Comparison of ENCODE assay signal across 9 cellular contexts in the genomic region with DNA sequence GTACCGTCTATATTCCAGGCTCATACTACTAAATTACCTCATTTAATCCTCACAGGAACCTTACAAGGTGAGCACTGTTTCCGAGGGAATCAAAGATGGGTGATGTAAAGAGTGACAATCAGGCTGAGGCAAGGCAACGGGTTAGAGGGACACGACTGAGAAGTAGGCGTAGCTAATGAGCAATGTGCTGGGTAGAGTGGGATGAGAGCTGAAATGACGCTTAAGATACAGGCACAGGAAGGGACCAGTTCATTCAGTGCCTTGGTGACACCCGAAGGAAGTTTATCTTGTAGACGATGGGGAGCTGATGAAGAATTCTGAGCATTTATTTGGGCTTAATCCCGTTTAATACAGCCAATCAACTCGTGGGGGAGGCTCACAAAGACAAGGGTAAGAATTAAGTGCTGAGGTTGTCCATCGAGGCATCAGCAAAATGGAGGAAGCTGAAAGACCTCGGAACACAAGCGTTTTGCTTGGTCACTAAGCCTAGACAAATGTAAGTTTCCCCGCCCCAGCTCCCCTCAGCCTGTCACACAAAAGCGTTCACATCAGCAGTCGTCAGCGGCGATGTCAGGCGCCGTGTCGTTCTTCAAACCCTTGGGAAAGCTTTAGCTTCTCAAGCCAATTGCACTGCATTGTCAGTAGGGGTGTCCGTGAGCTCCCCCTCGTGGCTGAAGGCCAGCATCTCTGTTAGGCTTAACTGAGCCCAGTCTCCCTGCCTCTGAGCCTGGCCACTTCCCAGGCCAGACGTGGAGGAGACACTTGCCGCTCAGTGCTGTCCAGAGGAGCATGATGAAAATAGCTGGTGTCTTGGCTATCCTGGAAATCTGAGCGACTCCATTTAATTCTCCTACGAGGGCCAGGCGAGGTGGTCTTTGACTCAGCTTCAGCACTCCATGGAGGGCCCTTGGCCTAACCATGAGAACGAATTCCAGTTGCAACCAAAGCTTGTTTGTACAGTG.
DNase-seq lines count a peak whose midpoint lies in the region; ATAC-seq and TF ChIP-seq lines count a peak whose summit lies in the region.
"Had no signal": no experiment of that assay in that cellular context is flagged by ENCODE, and none has a peak within 500 bp of the region (broad histone marks: within the 10 kb centered on the region; RNA-seq: fewer than 3 reads in every experiment).

No MANE protein-coding gene starts in this region.

- H3K18ac ChIP-seq in mesendoderm (ENCODE audit: low read length), result no peak overlapping the region

- TF ChIP-seq CTCF in endodermal cell (conservative IDR thresholded peaks at IDR 0.05), result peak; percentile 97

- no peak overlapping the region for H2BK120ac ChIP-seq in mesendoderm (ENCODE audit: low read depth, low read length)

- H3K56ac ChIP-seq in mesendoderm (ENCODE audit: low read length), result peak overlapping the region; percentile 66

- no peaks in the 10 kb centered on the region for H3K36me3 Mint-ChIP-seq in CD8-positive, alpha-beta memory T cell
- no peaks in the 10 kb centered on the region for H3K36me3 Mint-ChIP-seq in endodermal cell (ENCODE audit: low read depth)
- H3K36me3 Mint-ChIP-seq: activated naive CD4-positive, alpha-beta T cell treated with anti-CD3 and anti-CD28 coated beads, Interleukin-2, amount 50 U/mL, for 24 hours had no signal

- no peak overlapping the region for H4K5ac ChIP-seq in mesendoderm (ENCODE audit: low read length)

- H2BK15ac ChIP-seq in mesendoderm (replicated peaks; ENCODE audit: low read depth), result no peak overlapping the region

- H3K79me2 ChIP-seq in mesendoderm (ENCODE audit: control insufficient read depth, insufficient read depth, low read length), result no peaks in the 10 kb centered on the region

- peak in 3 of 5 donors; percentile 1 to 49 (median 3) for DNase-seq in CD8-positive, alpha-beta memory T cell
- DNase-seq in NCI-H524 treated with DMSO at 0.1 percent for 48 hours (lab: John Stamatoyannopoulos, UW), result peak; percentile 91
- DNase-seq in activated CD4-positive, alpha-beta T cell treated with anti-CD3 and anti-CD28 coated beads, Interleukin-2, amount 50 U/mL, for 4 hours, result peak; percentile 15 to 21
- peak; percentile 97 for DNase-seq in endodermal cell
- peak; percentile 96 for DNase-seq in mesendoderm
- peak; percentile 49 to 56 for DNase-seq in stimulated activated CD8-positive, alpha-beta memory T cell treated with anti-CD3 and anti-CD28 coated beads, Interleukin-2, amount 100 ng/mL, for 48 hours (ENCODE audit: low read depth in 2 of 2)

- peak overlapping the region in 4 of 7 donors; percentile 23 to 71 (median 51) for H3K4me3 Mint-ChIP-seq in CD8-positive, alpha-beta memory T cell
- H3K4me3 Mint-ChIP-seq in endodermal cell, result peak overlapping the region; percentile 47
- H3K4me3 Mint-ChIP-seq: activated naive CD4-positive, alpha-beta T cell treated with anti-CD3 and anti-CD28 coated beads, Interleukin-2, amount 50 U/mL, for 24 hours had no signal

- H2BK5ac ChIP-seq in mesendoderm (ENCODE audit: low read length), result no peak overlapping the region

- peak; percentile 98 for ATAC-seq in GM19452 (IDR thresholded peaks at IDR 0.05; ENCODE audit: unreplicated experiment)
- ATAC-seq in HG03520 (IDR thresholded peaks at IDR 0.05; ENCODE audit: unreplicated experiment), result peak; percentile 99

- WGBS in endodermal cell (ENCODE audit: insufficient coverage in 1 of 2, insufficient read length in 1 of 2), 2 experiments, result 39 to 43% methylated on average over 18 to 29 of the region's 29 CpGs
- no CpG with 5 or more reads among the region's 29 CpGs for WGBS in mesendoderm (ENCODE audit: extremely low coverage, insufficient coverage, low lambda C conversion rate)

- peaks cover 0 to 1% (median 0%) of the 10 kb centered on the region in 5 donors for H3K9me3 Mint-ChIP-seq in CD8-positive, alpha-beta memory T cell
- no peaks in the 10 kb centered on the region for H3K9me3 Mint-ChIP-seq in endodermal cell
- H3K9me3 Mint-ChIP-seq: activated naive CD4-positive, alpha-beta T cell treated with anti-CD3 and anti-CD28 coated beads, Interleukin-2, amount 50 U/mL, for 24 hours had no signal

- peak overlapping the region; percentile 21 for H3K4me3 ChIP-seq in CD8-positive, alpha-beta memory T cell (ENCODE audit: low read length)
- H3K4me3 ChIP-seq in endodermal cell (ENCODE audit: low read length), result peak overlapping the region; percentile 41
- H3K4me3 ChIP-seq in mesendoderm (ENCODE audit: low read length), result peak overlapping the region; percentile 6

- POLR2A ChIA-PET in CD8-positive, alpha-beta memory T cell (lab: Charles Lee), result no interaction called here

- no peaks in the 10 kb centered on the region for H3K36me3 ChIP-seq in CD8-positive, alpha-beta memory T cell (ENCODE audit: insufficient read depth, low read length)
- H3K36me3 ChIP-seq in endodermal cell (ENCODE audit: control insufficient read depth, insufficient read depth, low read length) (no peaks in the 10 kb centered on the region), mesendoderm (ENCODE audit: control insufficient read depth, insufficient read depth, low read length) (no peaks in the 10 kb centered on the region)

- no peak overlapping the region for H4K8ac ChIP-seq in mesendoderm (ENCODE audit: low read depth, low read length)

- H3K27me3 Mint-ChIP-seq in CD8-positive, alpha-beta memory T cell, result peaks cover 0 to 3% of the 10 kb centered on the region in 2 donors
- H3K27me3 Mint-ChIP-seq in endodermal cell (ENCODE audit: insufficient read depth), result peaks cover 12% of the 10 kb centered on the region

- no peak overlapping the region for H3K27ac Mint-ChIP-seq in CD8-positive, alpha-beta memory T cell
- H3K27ac Mint-ChIP-seq in endodermal cell, result no peak overlapping the region
- H3K27ac Mint-ChIP-seq: activated naive CD4-positive, alpha-beta T cell treated with anti-CD3 and anti-CD28 coated beads, Interleukin-2, amount 50 U/mL, for 24 hours had no signal

- H3K23ac ChIP-seq in mesendoderm (ENCODE audit: low read length), result no peak overlapping the region

- no peak overlapping the region for H3K27ac ChIP-seq in CD8-positive, alpha-beta memory T cell (ENCODE audit: low read depth, low read length)
- H3K27ac ChIP-seq in endodermal cell (ENCODE audit: low read depth, low read length) (no peak overlapping the region), mesendoderm (ENCODE audit: low read depth, low read length) (no peak overlapping the region)

- no peak overlapping the region for H3K4ac ChIP-seq in mesendoderm (ENCODE audit: low read depth, low read length)

- CTCF ChIA-PET in CD8-positive, alpha-beta memory T cell (lab: Charles Lee), result interaction anchor here (0.7 to 1.5 kb wide), 4 partner anchors 12 to 31 kb away, joined by 3 to 5 read pairs (median 3); no protein-coding TSS in a partner anchor

- H3K79me1 ChIP-seq in mesendoderm (ENCODE audit: low read length), result no peaks in the 10 kb centered on the region

- H3K9ac ChIP-seq in endodermal cell (ENCODE audit: extremely low read depth, low read length, poor library complexity, severe bottlenecking) (no peak overlapping the region), mesendoderm (ENCODE audit: low read length) (peak overlapping the region; percentile 36)

- no peak overlapping the region for H2AK5ac ChIP-seq in mesendoderm (ENCODE audit: low read length)

- no peaks in the 10 kb centered on the region for H3K4me1 ChIP-seq in CD8-positive, alpha-beta memory T cell (ENCODE audit: insufficient read depth, low read length)
- H3K4me1 ChIP-seq in endodermal cell (ENCODE audit: control insufficient read depth, insufficient read depth, low read length), result no peaks in the 10 kb centered on the region
- no peaks in the 10 kb centered on the region for H3K4me1 ChIP-seq in mesendoderm (ENCODE audit: control insufficient read depth, low read depth, low read length)

- no peaks in the 10 kb centered on the region for H3K27me3 ChIP-seq in CD8-positive, alpha-beta memory T cell (ENCODE audit: insufficient read depth, low read length, poor library complexity, severe bottlenecking)
- H3K27me3 ChIP-seq in endodermal cell (ENCODE audit: control insufficient read depth, insufficient read depth, low read length, poor library complexity, severe bottlenecking), result no peaks in the 10 kb centered on the region
- H3K27me3 ChIP-seq in mesendoderm (ENCODE audit: insufficient read depth, low read length, poor library complexity), result no peaks in the 10 kb centered on the region

- H3K9me3 ChIP-seq in CD8-positive, alpha-beta memory T cell (ENCODE audit: low read length), result no peaks in the 10 kb centered on the region
- no peaks in the 10 kb centered on the region for H3K9me3 ChIP-seq in endodermal cell (ENCODE audit: control insufficient read depth, low read length)

- peaks cover 3 to 9% (median 5%) of the 10 kb centered on the region in 3 donors for H3K4me1 Mint-ChIP-seq in CD8-positive, alpha-beta memory T cell
- peaks cover 4% of the 10 kb centered on the region for H3K4me1 Mint-ChIP-seq in endodermal cell

- peak overlapping the region; percentile 42 for H3K4me2 ChIP-seq in mesendoderm (ENCODE audit: low read length)

Comparison
In these comparisons a context has a peak if more than half of its experiments do, and no peak if none do; other contexts are left out.
1. DNase-seq: peak in every context shown above with its lines; median percentile 97 in endodermal cell; 96 in mesendoderm; 91 in NCI-H524 treated with DMSO at 0.1 percent for 48 hours; 52 in stimulated activated CD8-positive, alpha-beta memory T cell treated with anti-CD3 and anti-CD28 coated beads, Interleukin-2, amount 100 ng/mL, for 48 hours; 18 in activated CD4-positive, alpha-beta T cell treated with anti-CD3 and anti-CD28 coated beads, Interleukin-2, amount 50 U/mL, for 4 hours; 3 in CD8-positive, alpha-beta memory T cell.